Comparison of ENCODE assay signal across 19 cellular contexts in the genomic region with DNA sequence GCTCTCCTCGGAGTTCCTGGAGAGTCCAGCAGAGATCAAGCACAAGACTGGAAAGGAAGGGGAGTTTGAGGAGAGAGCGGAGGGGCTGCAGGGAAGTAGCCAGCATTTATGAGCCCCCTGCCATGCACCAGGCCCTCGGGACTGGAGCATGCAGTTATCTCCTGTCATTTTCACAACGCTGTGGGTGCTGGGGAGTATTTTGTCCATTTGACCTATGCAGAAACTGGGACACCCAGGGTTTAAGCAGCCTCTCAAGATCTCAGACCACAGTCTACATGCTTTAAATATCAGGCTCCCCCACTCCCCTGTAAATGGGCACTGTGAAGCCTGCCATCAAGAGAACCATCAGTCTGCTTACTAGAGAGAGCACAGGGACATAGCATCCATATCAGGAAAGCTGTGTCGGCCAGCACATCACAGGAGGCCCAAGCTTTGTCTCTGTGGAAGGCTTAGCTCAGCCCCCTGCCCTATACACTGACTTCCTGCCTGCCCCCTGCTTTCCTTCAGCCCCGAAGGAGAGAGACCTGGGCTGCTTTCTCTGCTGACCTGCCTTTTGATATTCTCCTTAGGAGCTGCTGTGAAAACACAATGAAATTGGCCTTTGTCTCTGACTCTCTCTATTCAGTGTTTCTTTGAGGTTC. TPM values are rescaled to one million over a fixed set of nuclear protein-coding genes. Genes with fewer than 3 reads are reported as not detected.
DNase-seq lines count a peak whose midpoint lies in the region.
"Had no signal": no experiment of that assay in that cellular context is flagged by ENCODE, and none has a peak within 500 bp of the region (broad histone marks: within the 10 kb centered on the region; RNA-seq: fewer than 3 reads in every experiment).

No MANE protein-coding gene starts in this region.

- no peak overlapping the region for H3K18ac ChIP-seq in mesendoderm (ENCODE audit: low read length)

- H3K4ac ChIP-seq in mesendoderm (ENCODE audit: low read depth, low read length): no peak overlapping the region

- no CpG with 5 or more reads among the region's 6 CpGs for WGBS in mesendoderm (ENCODE audit: extremely low coverage, insufficient coverage, low lambda C conversion rate)

- H3K36me3 ChIP-seq in HUES48 (ENCODE audit: control insufficient read depth, insufficient read depth, low read length) (no peaks in the 10 kb centered on the region), mesendoderm (ENCODE audit: control insufficient read depth, insufficient read depth, low read length) (no peaks in the 10 kb centered on the region), MG63 (no peaks in the 10 kb centered on the region)
- H3K36me3 ChIP-seq: BE2C had no signal

- no peak overlapping the region for H2AK5ac ChIP-seq in mesendoderm (ENCODE audit: low read length)

- H3K9ac ChIP-seq in HUES48 (ENCODE audit: low read depth, low read length) (no peak overlapping the region), mesendoderm (ENCODE audit: low read length) (no peak overlapping the region)

- no peak overlapping the region for H3K23ac ChIP-seq in mesendoderm (ENCODE audit: low read length)

- H4K5ac ChIP-seq in mesendoderm (ENCODE audit: low read length): no peak overlapping the region

- H3K27ac ChIP-seq in HUES48 (ENCODE audit: low read depth, low read length): peak overlapping the region; percentile 7
- H3K27ac ChIP-seq in mesendoderm (ENCODE audit: low read depth, low read length): no peak overlapping the region
- H3K27ac ChIP-seq: SK-N-MC had no signal

- H3K27me3 ChIP-seq in HUES48 (ENCODE audit: control insufficient read depth, insufficient read depth, low read length) (peaks cover 54% of the 10 kb centered on the region), mesendoderm (ENCODE audit: insufficient read depth, low read length, poor library complexity) (no peaks in the 10 kb centered on the region), MG63 (no peaks in the 10 kb centered on the region)
- H3K27me3 ChIP-seq: BE2C had no signal

- no peak overlapping the region for H3K4me2 ChIP-seq in mesendoderm (ENCODE audit: low read length)

- DNase-seq in activated CD8-positive, alpha-beta memory T cell treated with anti-CD3 and anti-CD28 coated beads, Interleukin-2, amount 50 U/mL, for 48 hours: peak; percentile 15
- DNase-seq in mesendoderm (peak; percentile 41), glomerular visceral epithelial cell (ENCODE audit: extremely low spot score) (no peak), middle frontal gyrus (ENCODE audit: extremely low spot score, low spot score) (no peak), EL (no peak), MG63 (no peak)
- DNase-seq: BE2C; CD8-positive, alpha-beta T cell; DMS79 treated with DMSO at 0.1 percent for 48 hours; NCI-H1436 treated with DMSO at 0.1 percent for 48 hours; NCI-H226; NCI-H526; NK-92 treated with Interleukin-12 subunit alpha and Interleukin-12 subunit beta, amount 100 ng/mL, for 24 hours; PC-3 had no signal

- no peak overlapping the region for H4K8ac ChIP-seq in mesendoderm (ENCODE audit: low read depth, low read length)

- H3K4me3 ChIP-seq in HUES48 (ENCODE audit: low read depth, low read length) (no peak overlapping the region), mesendoderm (ENCODE audit: low read length) (no peak overlapping the region), MG63 (no peak overlapping the region)
- H3K4me3 ChIP-seq: SK-N-MC had no signal

- H2BK5ac ChIP-seq in mesendoderm (ENCODE audit: low read length): no peak overlapping the region

- H3K56ac ChIP-seq in mesendoderm (ENCODE audit: low read length): peak overlapping the region; percentile 30

- H2BK15ac ChIP-seq in mesendoderm (replicated peaks; ENCODE audit: low read depth): no peak overlapping the region

- H3K4me1 ChIP-seq in HUES48 (ENCODE audit: control insufficient read depth, insufficient read depth, low read length) (peaks cover 28% of the 10 kb centered on the region), mesendoderm (ENCODE audit: control insufficient read depth, low read depth, low read length) (peaks cover 16% of the 10 kb centered on the region)
- H3K4me1 ChIP-seq: BE2C had no signal

- H3K9me3 ChIP-seq in HUES48 (ENCODE audit: control insufficient read depth, insufficient read depth, low read length) (no peaks in the 10 kb centered on the region), MG63 (no peaks in the 10 kb centered on the region; the same call in 1 of the 2 replicates)
- H3K9me3 ChIP-seq: BE2C had no signal

- H3K79me1 ChIP-seq in mesendoderm (ENCODE audit: low read length): no peaks in the 10 kb centered on the region

- H3K79me2 ChIP-seq in mesendoderm (ENCODE audit: control insufficient read depth, insufficient read depth, low read length): no peaks in the 10 kb centered on the region

- H2BK120ac ChIP-seq in mesendoderm (ENCODE audit: low read depth, low read length): no peak overlapping the region

RNA-seq across cellular contexts. Expression of a gene that starts 7.3 kb away (rescaled TPM):
- 0.20 TPM for polyA plus RNA-seq in mesendoderm (2013, experiment 1 of 2)
- polyA plus RNA-seq in mesendoderm (2013, experiment 2 of 2): 0.17 TPM
- 0.59 TPM in 1 of 2 replicates, not detected in the other for total RNA-seq in MG63 (2014; rRNA removed; shearing (Covaris generic); ENCODE audit: low replicate concordance)
- total RNA-seq: CD8-positive, alpha-beta T cell; HT-29; PC-3 had no signal
- polyA plus RNA-seq: AG04450, IgD-negative memory B cell had no signal

Comparison
In these comparisons a context has a peak if more than half of its experiments do, and no peak if none do; other contexts are left out.
1. DNase-seq: peak in activated CD8-positive, alpha-beta memory T cell treated with anti-CD3 and anti-CD28 coated beads, Interleukin-2, amount 50 U/mL, for 48 hours (single experiment) and mesendoderm (single experiment); none in glomerular visceral epithelial cell (single experiment), middle frontal gyrus (single experiment), EL (single experiment) and MG63 (single experiment).